Comparison of ENCODE assay signal across 28 cellular contexts in the genomic region with DNA sequence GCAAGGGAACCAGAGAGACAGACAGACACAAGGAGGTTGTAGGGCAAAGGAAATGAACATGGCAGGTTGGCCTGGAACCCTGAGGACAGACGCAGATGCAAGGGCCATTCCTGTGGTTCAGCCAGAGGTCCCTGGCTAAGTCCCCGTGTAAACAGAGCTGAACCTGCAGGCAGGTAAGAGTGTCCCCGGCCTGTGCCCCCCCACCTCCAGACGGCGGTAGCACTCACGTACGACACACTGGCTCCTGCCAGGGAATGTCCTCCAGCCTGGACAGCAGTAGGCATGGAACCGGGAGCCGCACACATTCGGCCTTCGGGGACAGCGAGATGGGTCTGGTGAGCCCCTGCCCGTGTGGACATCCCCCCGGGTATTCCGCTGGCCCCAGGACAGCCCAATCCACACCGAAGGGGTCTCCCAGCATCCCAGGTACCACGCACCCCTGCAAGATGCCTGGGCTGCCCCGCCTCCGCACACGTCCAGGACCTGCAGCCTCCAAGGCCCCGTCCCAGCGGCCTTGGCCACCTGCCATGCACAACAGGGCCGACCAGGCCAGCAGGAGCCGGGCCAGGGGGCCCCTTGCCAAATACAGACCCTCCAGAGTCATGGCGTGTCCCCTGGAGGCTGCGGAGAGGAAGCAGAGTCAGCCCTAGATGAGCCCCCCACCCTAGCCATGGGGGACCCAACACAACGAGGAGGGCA. TPM values are rescaled to one million over a fixed set of nuclear protein-coding genes. Genes with fewer than 3 reads are reported as not detected.
DNase-seq lines count a peak whose midpoint lies in the region; ATAC-seq and TF ChIP-seq lines count a peak whose summit lies in the region.
"Had no signal": no experiment of that assay in that cellular context is flagged by ENCODE, and none has a peak within 500 bp of the region (broad histone marks: within the 10 kb centered on the region; RNA-seq: fewer than 3 reads in every experiment).

No MANE protein-coding gene starts in this region.

- intact Hi-C loops in natural killer cell (cut with micrococcal nuclease) (no loop called here), upper lobe of right lung (cut with DNase I) (no loop called here)

- ATAC-seq in natural killer cell = no peak
- ATAC-seq in natural killer cell treated with Interleukin-12 subunit alpha and Interleukin-12 subunit beta and Interleukin-15 and Interleukin-18, amount 100 ng/mL, for 72 hours = no peak
- peak; percentile 22 for ATAC-seq in upper lobe of right lung
- ATAC-seq in HG03045 (IDR thresholded peaks at IDR 0.05; ENCODE audit: unreplicated experiment) = no peak
- ATAC-seq: activated T-cell treated with anti-CD3 and anti-CD28 coated beads, Interleukin-2, amount 50 U/mL, for 4 hours; CD8-positive, alpha-beta T cell; right cardiac atrium had no signal

- H3K36me3 Mint-ChIP-seq in natural killer cell (no peaks in the 10 kb centered on the region), brain (no peaks in the 10 kb centered on the region), mesothelial cell of epicardium (peaks cover 2% of the 10 kb centered on the region), neural progenitor cell (no peaks in the 10 kb centered on the region)
- H3K36me3 Mint-ChIP-seq in natural killer cell treated with Interleukin-12 subunit alpha and Interleukin-12 subunit beta and Interleukin-15 and Interleukin-18, amount 100 ng/mL, for 72 hours = no peaks in the 10 kb centered on the region
- H3K36me3 Mint-ChIP-seq: CD8-positive, alpha-beta T cell had no signal

- H3K4me3 ChIP-seq in upper lobe of right lung = no peak overlapping the region
- H3K4me3 ChIP-seq in neural progenitor cell = no peak overlapping the region
- H3K4me3 ChIP-seq: tibial artery had no signal

- H3K9me3 ChIP-seq in upper lobe of right lung (no peaks in the 10 kb centered on the region), neural progenitor cell (ENCODE audit: low read depth) (no peaks in the 10 kb centered on the region)
- H3K9me3 ChIP-seq: BE2C, tibial artery had no signal

- no peak overlapping the region for H3K9ac ChIP-seq in neural progenitor cell

- H3K4me3 Mint-ChIP-seq in natural killer cell (peak overlapping the region; percentile 0), brain (peak overlapping the region; percentile 5 to 83 (median 75)), mesothelial cell of epicardium (peak overlapping the region; percentile 81), neural progenitor cell (no peak overlapping the region)
- H3K4me3 Mint-ChIP-seq in natural killer cell treated with Interleukin-12 subunit alpha and Interleukin-12 subunit beta and Interleukin-15 and Interleukin-18, amount 100 ng/mL, for 72 hours = no peak overlapping the region
- H3K4me3 Mint-ChIP-seq: activated T-cell treated with anti-CD3 and anti-CD28 coated beads, Interleukin-2, amount 50 U/mL, for 4 hours; central memory CD8-positive, alpha-beta T cell; dendritic cell treated with granulocyte-macrophage colony-stimulating factor and Interleukin-4, amounts not matched to agents 40 ng/mL and 50 ng/mL, for 4 days; stimulated activated naive CD8-positive, alpha-beta T cell treated with anti-CD3 and anti-CD28 coated beads, Interleukin-15, Interleukin-2, amounts not matched to agents 100 ng/mL and 50 ng/mL, for 24 hours; T-helper 1 cell treated with Interleukin-12 subunit alpha and Interleukin-12 subunit beta and Interleukin-4 antibody, amounts not matched to agents 30 μg/mL and 1 μg/mL, for 36 hours had no signal

- H3K27me3 ChIP-seq in upper lobe of right lung (peaks cover 39% of the 10 kb centered on the region), neural progenitor cell (no peaks in the 10 kb centered on the region)

- no peak overlapping the region for H2AFZ ChIP-seq in neural progenitor cell (replicated peaks)

- no peak overlapping the region for H3K4me2 ChIP-seq in neural progenitor cell

- peaks cover 6% of the 10 kb centered on the region for H4K20me1 ChIP-seq in neural progenitor cell (ENCODE audit: low read depth)

- H3K79me2 ChIP-seq in neural progenitor cell (ENCODE audit: low read depth) = peaks cover 15% of the 10 kb centered on the region

- H3K27me3 Mint-ChIP-seq in natural killer cell (ENCODE audit: low read depth in 2 of 2) = peaks cover 40 to 44% of the 10 kb centered on the region in 2 donors
- peaks cover 30 to 39% of the 10 kb centered on the region in 2 donors for H3K27me3 Mint-ChIP-seq in natural killer cell treated with Interleukin-12 subunit alpha and Interleukin-12 subunit beta and Interleukin-15 and Interleukin-18, amount 100 ng/mL, for 72 hours
- peaks cover 8% of the 10 kb centered on the region for H3K27me3 Mint-ChIP-seq in brain
- no peaks in the 10 kb centered on the region for H3K27me3 Mint-ChIP-seq in mesothelial cell of epicardium (ENCODE audit: low read depth)
- H3K27me3 Mint-ChIP-seq in neural progenitor cell (ENCODE audit: insufficient read depth, low read depth) = peaks cover 15% of the 10 kb centered on the region

- no peaks in the 10 kb centered on the region for H3K9me3 Mint-ChIP-seq in natural killer cell
- no peaks in the 10 kb centered on the region for H3K9me3 Mint-ChIP-seq in natural killer cell treated with Interleukin-12 subunit alpha and Interleukin-12 subunit beta and Interleukin-15 and Interleukin-18, amount 100 ng/mL, for 72 hours
- peaks cover 0 to 5% (median 0%) of the 10 kb centered on the region in 5 experiments for H3K9me3 Mint-ChIP-seq in brain
- H3K9me3 Mint-ChIP-seq in mesothelial cell of epicardium = no peaks in the 10 kb centered on the region
- H3K9me3 Mint-ChIP-seq in neural progenitor cell = no peaks in the 10 kb centered on the region
- H3K9me3 Mint-ChIP-seq: activated T-cell treated with anti-CD3 and anti-CD28 coated beads, Interleukin-2, amount 50 U/mL, for 4 hours; CD8-positive, alpha-beta T cell; central memory CD8-positive, alpha-beta T cell; dendritic cell treated with granulocyte-macrophage colony-stimulating factor and Interleukin-4, amounts not matched to agents 40 ng/mL and 50 ng/mL, for 4 days; stimulated activated naive CD8-positive, alpha-beta T cell treated with anti-CD3 and anti-CD28 coated beads, Interleukin-15, Interleukin-2, amounts not matched to agents 100 ng/mL and 50 ng/mL, for 24 hours; T-helper 1 cell treated with Interleukin-12 subunit alpha and Interleukin-12 subunit beta and Interleukin-4 antibody, amounts not matched to agents 30 μg/mL and 1 μg/mL, for 36 hours had no signal

- no peak for TF ChIP-seq CTCF in natural killer cell (IDR thresholded peaks at IDR 0.05)
- no peak for TF ChIP-seq CTCF in brain (conservative IDR thresholded peaks at IDR 0.05)
- TF ChIP-seq CTCF in mesothelial cell of epicardium (IDR thresholded peaks at IDR 0.05; ENCODE audit: unreplicated experiment) = no peak
- no peak for TF ChIP-seq CTCF in upper lobe of right lung (IDR thresholded peaks at IDR 0.05)
- no peak for TF ChIP-seq CTCF in neural progenitor cell (IDR thresholded peaks at IDR 0.05)

- H3K4me1 Mint-ChIP-seq in natural killer cell = peaks cover 5 to 13% of the 10 kb centered on the region in 2 donors
- peaks cover 5% of the 10 kb centered on the region in 2 donors for H3K4me1 Mint-ChIP-seq in natural killer cell treated with Interleukin-12 subunit alpha and Interleukin-12 subunit beta and Interleukin-15 and Interleukin-18, amount 100 ng/mL, for 72 hours (ENCODE audit: low read depth in 2 of 2)
- peaks cover 44% of the 10 kb centered on the region for H3K4me1 Mint-ChIP-seq in brain
- H3K4me1 Mint-ChIP-seq in mesothelial cell of epicardium = peaks cover 56% of the 10 kb centered on the region
- peaks cover 32% of the 10 kb centered on the region for H3K4me1 Mint-ChIP-seq in neural progenitor cell
- H3K4me1 Mint-ChIP-seq: central memory CD8-positive, alpha-beta T cell had no signal

- no peak overlapping the region for H3K27ac Mint-ChIP-seq in natural killer cell
- no peak overlapping the region for H3K27ac Mint-ChIP-seq in natural killer cell treated with Interleukin-12 subunit alpha and Interleukin-12 subunit beta and Interleukin-15 and Interleukin-18, amount 100 ng/mL, for 72 hours
- H3K27ac Mint-ChIP-seq in brain = peak overlapping the region in 4 of 5 experiments; percentile 25 to 95 (median 53)
- peak overlapping the region; percentile 79 for H3K27ac Mint-ChIP-seq in mesothelial cell of epicardium
- no peak overlapping the region for H3K27ac Mint-ChIP-seq in neural progenitor cell
- H3K27ac Mint-ChIP-seq: CD8-positive, alpha-beta T cell; dendritic cell treated with granulocyte-macrophage colony-stimulating factor and Interleukin-4, amounts not matched to agents 40 ng/mL and 50 ng/mL, for 4 days; stimulated activated naive CD8-positive, alpha-beta T cell treated with anti-CD3 and anti-CD28 coated beads, Interleukin-15, Interleukin-2, amounts not matched to agents 100 ng/mL and 50 ng/mL, for 24 hours; T-helper 1 cell treated with Interleukin-12 subunit alpha and Interleukin-12 subunit beta and Interleukin-4 antibody, amounts not matched to agents 30 μg/mL and 1 μg/mL, for 36 hours had no signal

- H3K27ac ChIP-seq in upper lobe of right lung = no peak overlapping the region
- no peak overlapping the region for H3K27ac ChIP-seq in neural progenitor cell
- H3K27ac ChIP-seq: tibial artery had no signal

- DNase-seq in natural killer cell (no peak), mesothelial cell of epicardium (ENCODE audit: low spot score in 2 of 2, unreplicated experiment in 2 of 2) (no peak), upper lobe of right lung (peak; percentile 70), islet precursor cell (no peak), neural progenitor cell (ENCODE audit: low spot score) (no peak)
- DNase-seq in natural killer cell treated with Interleukin-12 subunit alpha and Interleukin-12 subunit beta and Interleukin-15 and Interleukin-18, amount 100 ng/mL, for 72 hours (ENCODE audit: low spot score) = no peak
- DNase-seq: ACHN; activated CD4-positive, CD25-positive, alpha-beta regulatory T cell; activated T-cell treated with anti-CD3 and anti-CD28 coated beads, Interleukin-2, amount 50 U/mL, for 4 hours; BE2C; CD8-positive, alpha-beta T cell; kidney; NCI-H1048; NCI-H1694; posterior cingulate gyrus; right cardiac atrium; stimulated activated CD4-positive, alpha-beta T cell treated with anti-CD3 and anti-CD28 coated beads, Interleukin-1b, Interleukin-23, amount 100 ng/mL, for 48 hours; tibial artery had no signal

- no peaks in the 10 kb centered on the region for H3K36me3 ChIP-seq in upper lobe of right lung
- H3K36me3 ChIP-seq in neural progenitor cell = no peaks in the 10 kb centered on the region
- H3K36me3 ChIP-seq: BE2C, tibial artery had no signal

- H3K4me1 ChIP-seq in upper lobe of right lung = peaks cover 4% of the 10 kb centered on the region
- peaks cover 18% of the 10 kb centered on the region for H3K4me1 ChIP-seq in neural progenitor cell
- H3K4me1 ChIP-seq: BE2C had no signal

- H3F3A ChIP-seq in neural progenitor cell (ENCODE audit: low read depth) = peaks cover 18% of the 10 kb centered on the region

RNA-seq across cellular contexts. Expression of a gene that starts 2.4 kb away (rescaled TPM):
- total RNA-seq in natural killer cell = under 1 TPM in 1 of 3 donors, not detected in 2; 0.25 TPM
- total RNA-seq in natural killer cell treated with Interleukin-12 subunit alpha and Interleukin-12 subunit beta and Interleukin-15 and Interleukin-18, amount 100 ng/mL, for 72 hours = not detected
- polyA plus RNA-seq in brain (ENCODE audit: insufficient read depth, low read depth, low replicate concordance) = 4.5 TPM
- total RNA-seq in mesothelial cell of epicardium = 115 to 124 TPM (median 120 TPM) in 3 replicates
- 8.5 TPM for total RNA-seq in upper lobe of right lung
- 23.0 and 33.0 TPM in 2 replicates for total RNA-seq in neural progenitor cell (ENCODE audit: low replicate concordance)
- total RNA-seq: fibroblast of villous mesenchyme, mononuclear cell, OCI-LY7, right cardiac atrium, SK-MEL-5 had no signal
- polyA plus RNA-seq: right cardiac atrium had no signal

Comparison
In these comparisons a context has a peak if more than half of its experiments do, and no peak if none do; other contexts are left out.
1. H3K4me3 Mint-ChIP-seq: peak in natural killer cell (single experiment), brain (5 of 5) and mesothelial cell of epicardium (single experiment); none in natural killer cell treated with Interleukin-12 subunit alpha and Interleukin-12 subunit beta and Interleukin-15 and Interleukin-18, amount 100 ng/mL, for 72 hours (single experiment) and neural progenitor cell (single experiment).
2. H3K27ac Mint-ChIP-seq: peak in brain (4 of 5) and mesothelial cell of epicardium (single experiment); none in natural killer cell (0 of 2), natural killer cell treated with Interleukin-12 subunit alpha and Interleukin-12 subunit beta and Interleukin-15 and Interleukin-18, amount 100 ng/mL, for 72 hours (0 of 2) and neural progenitor cell (single experiment).